36 cellular contexts compared by ENCODE assay signal in genomic region chr2:172949522-172949921, GRCh38.
"Had no signal": no experiment of that assay in that cellular context is flagged by ENCODE, and none has a peak within 500 bp of the region (broad histone marks: within the 10 kb centered on the region; RNA-seq: fewer than 3 reads in every experiment).

No MANE protein-coding gene starts in this region.

- H3K4me3 Mint-ChIP-seq: activated B cell treated with CpG ODN at 0.5 μM for 24 hours; activated CD4-positive, alpha-beta memory T cell treated with anti-CD3 and anti-CD28 coated beads for 36 hours; activated CD4-positive, alpha-beta T cell treated with anti-CD3 and anti-CD28 coated beads, Interleukin-2, amount 10 ng/mL, durations not matched to agents 24 days and 14 days; activated CD8-positive, alpha-beta T cell treated with anti-CD3 and anti-CD28 coated beads for 36 hours; activated naive CD4-positive, alpha-beta T cell treated with anti-CD3 and anti-CD28 coated beads for 36 hours; activated naive CD8-positive, alpha-beta T cell treated with anti-CD3 and anti-CD28 coated beads for 36 hours; activated T-cell treated with anti-CD3 and anti-CD28 coated beads, Interleukin-2, amount 50 U/mL, for 4 hours; activated T-cell treated with anti-CD3 and anti-CD28 coated beads, Interleukin-2, amount 50 U/mL, for 72 hours; activated T-helper 1 cell treated with anti-CD3 and anti-CD28 coated beads, Interleukin-12 subunit alpha, Interleukin-12 subunit beta, Interleukin-2, Interleukin-4 antibody, amounts not matched to agents 30 ng/mL and 10 ng/mL and 1 ng/mL, durations not matched to agents 14 hours and 24 hours and 36 hours; activated T-helper 17 cell treated with anti-CD3 and anti-CD28 coated beads, Interleukin-2, amount 50 U/mL, for 72 hours; T-helper 1 cell treated with Interleukin-12 subunit alpha and Interleukin-12 subunit beta and Interleukin-4 antibody, amounts not matched to agents 30 μg/mL and 1 μg/mL, for 36 hours; T-helper 2 cell treated with Interferon-gamma antibody and Interleukin-4, amounts not matched to agents 5 μg/mL and 100 μg/mL, for 36 hours had no signal

- DNase-seq: activated B cell treated with CpG ODN at 0.5 μM for 24 hours; activated CD4-positive, alpha-beta memory T cell treated with anti-CD3 and anti-CD28 coated beads for 36 hours; activated CD4-positive, alpha-beta T cell treated with anti-CD3 and anti-CD28 coated beads for 4 hours; activated CD4-positive, alpha-beta T cell treated with anti-CD3 and anti-CD28 coated beads, Interleukin-2, amount 10 ng/mL, durations not matched to agents 24 days and 14 days; activated CD4-positive, alpha-beta T cell treated with anti-CD3 and anti-CD28 coated beads, Interleukin-2, amount 50 U/mL, for 1 hour; activated CD4-positive, alpha-beta T cell treated with anti-CD3 and anti-CD28 coated beads, Interleukin-2, amount 50 U/mL, for 4 hours; activated CD4-positive, CD25-positive, alpha-beta regulatory T cell treated with anti-CD3 and anti-CD28 coated beads, Interleukin-2, amount 50 U/mL, for 72 hours; activated CD8-positive, alpha-beta memory T cell treated with anti-CD3 and anti-CD28 coated beads, Interleukin-2, amount 50 U/mL, for 4 hours; activated CD8-positive, alpha-beta T cell treated with anti-CD3 and anti-CD28 coated beads for 36 hours; activated effector memory CD4-positive, alpha-beta T cell treated with anti-CD3 and anti-CD28 coated beads, Interleukin-2, amount 50 U/mL, for 16 hours; activated gamma-delta T cell treated with Interleukin-2 at 50 U/mL for 16 hours; activated naive CD4-positive, alpha-beta T cell; activated naive CD4-positive, alpha-beta T cell treated with anti-CD3 and anti-CD28 coated beads for 36 hours; activated naive CD4-positive, alpha-beta T cell treated with anti-CD3 and anti-CD28 coated beads, Interleukin-2, amount 50 U/mL, for 16 hours; activated naive CD8-positive, alpha-beta T cell treated with anti-CD3 and anti-CD28 coated beads for 36 hours; activated T-cell treated with anti-CD3 and anti-CD28 coated beads for 4 hours; activated T-cell treated with anti-CD3 and anti-CD28 coated beads, Interleukin-2, amount 50 U/mL, for 1 hour; activated T-cell treated with anti-CD3 and anti-CD28 coated beads, Interleukin-2, amount 50 U/mL, for 4 hours; activated T-cell treated with anti-CD3 and anti-CD28 coated beads, Interleukin-2, amount 50 U/mL, for 72 hours; adrenal gland; amniotic stem cell; body of pancreas; brain microvascular endothelial cell; central memory CD4-positive, alpha-beta T cell; T-helper 1 cell; T-helper 2 cell; T-helper 9 cell had no signal

- H3K27ac ChIP-seq: adrenal gland, body of pancreas, brain microvascular endothelial cell, breast epithelium, VCaP had no signal

- H3K4me3 ChIP-seq: adrenal gland, body of pancreas, breast epithelium had no signal

- H3K27me3 Mint-ChIP-seq: activated CD8-positive, alpha-beta T cell treated with anti-CD3 and anti-CD28 coated beads for 36 hours had no signal

- H3K36me3 ChIP-seq: adrenal gland, brain microvascular endothelial cell, breast epithelium had no signal

- H3K4me1 ChIP-seq: body of pancreas, breast epithelium had no signal

- H3K27ac Mint-ChIP-seq: activated B cell treated with CpG ODN at 0.5 μM for 24 hours; activated CD4-positive, alpha-beta memory T cell treated with anti-CD3 and anti-CD28 coated beads for 36 hours; activated CD4-positive, alpha-beta T cell treated with anti-CD3 and anti-CD28 coated beads, Interleukin-2, amount 10 ng/mL, durations not matched to agents 24 days and 14 days; activated CD8-positive, alpha-beta T cell treated with anti-CD3 and anti-CD28 coated beads for 36 hours; activated naive CD4-positive, alpha-beta T cell treated with anti-CD3 and anti-CD28 coated beads for 36 hours; activated naive CD4-positive, alpha-beta T cell treated with anti-CD3 and anti-CD28 coated beads, Interleukin-2, amount 50 U/mL, for 72 hours; activated naive CD8-positive, alpha-beta T cell treated with anti-CD3 and anti-CD28 coated beads for 36 hours; activated T-cell treated with anti-CD3 and anti-CD28 coated beads, Interleukin-2, amount 50 U/mL, for 72 hours; activated T-helper 1 cell treated with anti-CD3 and anti-CD28 coated beads, Interleukin-12 subunit alpha, Interleukin-12 subunit beta, Interleukin-2, Interleukin-4 antibody, amounts not matched to agents 30 ng/mL and 10 ng/mL and 1 ng/mL, durations not matched to agents 14 hours and 24 hours and 36 hours; activated T-helper 17 cell treated with anti-CD3 and anti-CD28 coated beads, Interleukin-2, amount 50 U/mL, for 72 hours; T-helper 1 cell treated with Interleukin-12 subunit alpha and Interleukin-12 subunit beta and Interleukin-4 antibody, amounts not matched to agents 30 μg/mL and 1 μg/mL, for 36 hours; T-helper 2 cell treated with Interferon-gamma antibody and Interleukin-4, amounts not matched to agents 5 μg/mL and 100 μg/mL, for 36 hours had no signal

- H3K36me3 Mint-ChIP-seq: activated CD4-positive, alpha-beta memory T cell treated with anti-CD3 and anti-CD28 coated beads for 36 hours had no signal

- H3K9me3 ChIP-seq: adrenal gland, body of pancreas, breast epithelium had no signal

- FAIRE-seq: astrocyte, TTC549 had no signal

- ATAC-seq: activated CD8-positive, alpha-beta T cell treated with anti-CD3 and anti-CD28 coated beads for 36 hours; activated naive CD4-positive, alpha-beta T cell treated with anti-CD3 and anti-CD28 coated beads, Interleukin-2, amount 50 U/mL, for 72 hours; activated T-cell treated with anti-CD3 and anti-CD28 coated beads, Interleukin-2, amount 50 U/mL, for 4 hours; activated T-cell treated with anti-CD3 and anti-CD28 coated beads, Interleukin-2, amount 50 U/mL, for 72 hours; activated T-helper 17 cell treated with anti-CD3 and anti-CD28 coated beads, Interleukin-2, amount 50 U/mL, for 72 hours; body of pancreas had no signal

- H3K9me3 Mint-ChIP-seq: activated B cell treated with CpG ODN at 0.5 μM for 24 hours; activated CD4-positive, alpha-beta memory T cell treated with anti-CD3 and anti-CD28 coated beads for 36 hours; activated CD8-positive, alpha-beta T cell treated with anti-CD3 and anti-CD28 coated beads for 36 hours; activated naive CD4-positive, alpha-beta T cell treated with anti-CD3 and anti-CD28 coated beads for 36 hours; activated T-cell treated with anti-CD3 and anti-CD28 coated beads, Interleukin-2, amount 50 U/mL, for 4 hours; activated T-helper 17 cell treated with anti-CD3 and anti-CD28 coated beads, Interleukin-2, amount 50 U/mL, for 72 hours; T-helper 1 cell treated with Interleukin-12 subunit alpha and Interleukin-12 subunit beta and Interleukin-4 antibody, amounts not matched to agents 30 μg/mL and 1 μg/mL, for 36 hours; T-helper 2 cell treated with Interferon-gamma antibody and Interleukin-4, amounts not matched to agents 5 μg/mL and 100 μg/mL, for 36 hours had no signal

- H3K4me1 Mint-ChIP-seq: activated B cell treated with CpG ODN at 0.5 μM for 24 hours; activated T-helper 17 cell treated with anti-CD3 and anti-CD28 coated beads, Interleukin-2, amount 50 U/mL, for 72 hours had no signal

- H3K27me3 ChIP-seq: adrenal gland, body of pancreas, brain microvascular endothelial cell, breast epithelium had no signal
